13 cellular contexts compared by ENCODE assay signal in the genomic region with DNA sequence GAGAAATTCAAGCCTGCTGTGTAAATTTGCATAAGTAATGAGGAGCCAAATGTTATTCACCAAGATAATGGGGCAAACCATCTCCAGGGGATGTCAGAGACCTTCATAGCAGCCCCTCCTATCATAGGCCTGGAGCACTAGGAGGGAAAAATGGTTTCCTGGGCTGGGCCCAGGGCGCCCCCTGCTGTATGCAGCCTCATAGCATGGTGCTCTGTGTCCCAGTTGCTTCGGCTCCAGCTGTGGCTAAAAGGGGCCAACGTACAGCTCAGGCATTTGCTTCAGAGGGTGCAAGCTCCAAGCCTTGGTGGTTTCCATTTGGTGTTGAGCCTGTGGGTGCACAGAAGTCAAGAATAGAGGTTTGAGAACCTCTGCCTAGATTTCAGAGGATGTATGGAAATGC.
DNase-seq lines count a peak whose midpoint lies in the region; ATAC-seq, FAIRE-seq and TF ChIP-seq lines count a peak whose summit lies in the region.
"Had no signal": no experiment of that assay in that cellular context is flagged by ENCODE, and none has a peak within 500 bp of the region (broad histone marks: within the 10 kb centered on the region; RNA-seq: fewer than 3 reads in every experiment).

No MANE protein-coding gene starts in this region.

- FAIRE-seq in frontal cortex (lab: Jason Lieb, UNC) = no peak

- TF ChIP-seq POLR2A in erythroblast (IDR thresholded peaks at IDR 0.05; ENCODE audit: low read length) = no peak

- ATAC-seq in GM18858 (IDR thresholded peaks at IDR 0.05; ENCODE audit: unreplicated experiment) (no peak), HG03565 (IDR thresholded peaks at IDR 0.05; ENCODE audit: unreplicated experiment) (no peak)

- peak; percentile 1 to 17 (median 1) for DNase-seq in stimulated activated CD4-positive, alpha-beta T cell treated with anti-CD3 and anti-CD28 coated beads, Interleukin-12 subunit alpha, Interleukin-12 subunit beta, amount 100 ng/mL, for 48 hours (ENCODE audit: low read depth in 2 of 3, low spot score in 1 of 3)
- no peak for DNase-seq in stimulated activated CD4-positive, alpha-beta T cell treated with anti-CD3 and anti-CD28 coated beads, Interleukin-4, amount 100 ng/mL, for 1 hour
- DNase-seq in NAMALWA (ENCODE audit: low spot score) = peak; percentile 18
- peak; percentile 2 to 17 for DNase-seq in erythroblast (lab: John Stamatoyannopoulos, UW)
- no peak for DNase-seq in EL
- DNase-seq in frontal cortex (ENCODE audit: low spot score in 2 of 2) = no peak
- DNase-seq: activated B cell treated with CpG ODN at 0.5 μM for 24 hours; Caco-2; effector CD8-positive, alpha-beta T cell; mesenchymal stem cell; NCI-H2227 treated with DMSO at 0.1 percent for 48 hours had no signal

Comparison
In these comparisons a context has a peak if more than half of its experiments do, and no peak if none do; other contexts are left out.
1. DNase-seq: peak in stimulated activated CD4-positive, alpha-beta T cell treated with anti-CD3 and anti-CD28 coated beads, Interleukin-12 subunit alpha, Interleukin-12 subunit beta, amount 100 ng/mL, for 48 hours (3 of 3), NAMALWA (single experiment) and erythroblast (2 of 2); none in stimulated activated CD4-positive, alpha-beta T cell treated with anti-CD3 and anti-CD28 coated beads, Interleukin-4, amount 100 ng/mL, for 1 hour (single experiment), EL (single experiment) and frontal cortex (0 of 2).